ENCODE assay signal across 18 cellular contexts in genomic region chr21:28212056-28212455, GRCh38.
"Had no signal": no experiment of that assay in that cellular context is flagged by ENCODE, and none has a peak within 500 bp of the region (broad histone marks: within the 10 kb centered on the region; RNA-seq: fewer than 3 reads in every experiment).

No MANE protein-coding gene starts in this region.

- H3K9me3 ChIP-seq: right atrium auricular region, stomach had no signal

- H3K27me3 Mint-ChIP-seq: natural killer cell treated with Interleukin-12 subunit alpha and Interleukin-12 subunit beta and Interleukin-15 and Interleukin-18, amount 100 ng/mL, for 72 hours had no signal

- H3K27ac ChIP-seq: right atrium auricular region, stomach had no signal

- ATAC-seq: left colon; natural killer cell treated with Interleukin-12 subunit alpha and Interleukin-12 subunit beta and Interleukin-15 and Interleukin-18, amount 100 ng/mL, for 72 hours had no signal

- H3K4me3 ChIP-seq: right atrium auricular region, stomach had no signal

- H3K4me3 Mint-ChIP-seq: endodermal cell; natural killer cell treated with Interleukin-12 subunit alpha and Interleukin-12 subunit beta and Interleukin-15 and Interleukin-18, amount 100 ng/mL, for 72 hours had no signal

- H3K27ac Mint-ChIP-seq: endodermal cell; natural killer cell treated with Interleukin-12 subunit alpha and Interleukin-12 subunit beta and Interleukin-15 and Interleukin-18, amount 100 ng/mL, for 72 hours had no signal

- H3K27me3 ChIP-seq: right atrium auricular region, stomach had no signal

- H3K9me3 Mint-ChIP-seq: endodermal cell; natural killer cell treated with Interleukin-12 subunit alpha and Interleukin-12 subunit beta and Interleukin-15 and Interleukin-18, amount 100 ng/mL, for 72 hours had no signal

- H3K4me1 Mint-ChIP-seq: endodermal cell had no signal

- H3K36me3 Mint-ChIP-seq: natural killer cell treated with Interleukin-12 subunit alpha and Interleukin-12 subunit beta and Interleukin-15 and Interleukin-18, amount 100 ng/mL, for 72 hours had no signal

- H3K36me3 ChIP-seq: right atrium auricular region, stomach had no signal

- DNase-seq: cerebellar nuclear complex; effector CD4-positive, alpha-beta T cell; endodermal cell; erythroblast; foreskin melanocyte; head of caudate nucleus; hippocampal formation; left colon; midbrain; occipital lobe; small intestine; stimulated activated CD4-positive, alpha-beta T cell treated with anti-CD3 and anti-CD28 coated beads, Interleukin-12 subunit alpha, Interleukin-12 subunit beta, amount 100 ng/mL, for 4 hours; stimulated activated naive CD4-positive, alpha-beta T cell; stomach; substantia nigra; trophoblast cell had no signal
